Comparison of ENCODE assay signal across 6 cellular contexts in the genomic region with DNA sequence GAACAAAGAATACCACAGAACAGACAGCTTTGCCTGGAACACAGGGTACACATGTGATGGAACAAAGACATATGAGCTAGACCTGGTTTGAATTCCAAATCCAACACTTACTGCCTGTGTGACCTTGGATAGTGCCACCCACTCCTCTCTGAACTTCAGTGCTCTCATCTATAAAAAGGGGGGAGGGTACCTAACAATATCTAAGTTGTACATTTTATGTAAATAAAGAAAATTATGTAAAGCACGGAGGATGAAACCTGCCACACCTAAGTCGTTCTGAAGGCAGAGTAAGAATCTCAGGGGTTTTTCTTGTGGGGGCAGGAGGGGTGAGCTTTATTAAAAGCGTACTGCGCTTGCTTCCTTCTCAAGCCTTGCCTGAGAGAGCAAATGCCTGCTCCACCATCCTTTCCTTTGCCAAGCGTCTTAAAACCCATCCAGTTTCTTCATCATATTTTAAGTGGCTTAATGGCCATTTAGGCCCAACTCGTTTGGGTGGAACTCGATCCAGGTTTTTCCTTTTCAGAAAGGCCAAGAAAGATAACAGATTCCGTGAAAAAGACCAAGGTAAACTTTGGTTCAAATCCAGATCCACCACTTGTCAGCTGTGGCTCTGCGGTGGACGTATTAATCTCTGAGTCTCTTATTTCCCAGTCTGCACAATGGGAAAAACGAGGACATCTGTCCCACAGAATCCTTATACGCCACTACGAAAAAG. TPM values are rescaled to one million over a fixed set of nuclear protein-coding genes. Genes with fewer than 3 reads are reported as not detected.
A peak's percentile ranks its signal among the peaks of the same experiment; 100 is the strongest.
DNase-seq lines count a peak whose midpoint lies in the region; ATAC-seq and TF ChIP-seq lines count a peak whose summit lies in the region.

No MANE protein-coding gene starts in this region.

- H3K4me1 ChIP-seq in BE2C (peaks cover 6% of the 10 kb centered on the region; the same call in 1 of the 2 replicates), RWPE2 (ENCODE audit: insufficient read depth, poor library complexity, severe bottlenecking) (peaks cover 16% of the 10 kb centered on the region), iPS-18a (ENCODE audit: control insufficient read depth, low read depth, low read length) (peaks cover 4% of the 10 kb centered on the region), vagina (peaks cover 51% of the 10 kb centered on the region)

- H3K4me3 ChIP-seq in BE2C (ENCODE audit: low read depth, low read length) = peak overlapping the region; percentile 99
- peak overlapping the region; percentile 83 for H3K4me3 ChIP-seq in RWPE2 (ENCODE audit: severe bottlenecking)
- peak overlapping the region; percentile 94 for H3K4me3 ChIP-seq in iPS-18a (ENCODE audit: low read length)
- H3K4me3 ChIP-seq in vagina = peak overlapping the region; percentile 88 to 94

- peak overlapping the region; percentile 86 for H3K9ac ChIP-seq in iPS-18a (ENCODE audit: low read length)

- H3K36me3 ChIP-seq in BE2C (peaks cover 36% of the 10 kb centered on the region), RWPE2 (ENCODE audit: low read depth) (peaks cover 55% of the 10 kb centered on the region), iPS-18a (ENCODE audit: control insufficient read depth, low read depth, low read length) (peaks cover 22% of the 10 kb centered on the region), vagina (peaks cover 5 to 14% of the 10 kb centered on the region in 2 donors)

- DNase-seq in BE2C (no peak), RWPE2 (ENCODE audit: low spot score) (no peak), vagina (ENCODE audit: extremely low spot score in 2 of 2) (no peak), T1000 (lab: John Stamatoyannopoulos, UW) (no peak)

- ATAC-seq in RWPE2 (ENCODE audit: low read depth) (no peak), GM21529 (IDR thresholded peaks at IDR 0.05; ENCODE audit: unreplicated experiment) (no peak)

- intact Hi-C loops in vagina (cut with DNase I) = no loop called here

- H3K9me3 ChIP-seq in BE2C (no peaks in the 10 kb centered on the region), RWPE2 (ENCODE audit: severe bottlenecking) (peaks cover 8% of the 10 kb centered on the region), iPS-18a (ENCODE audit: control insufficient read depth, low read depth, low read length) (peaks cover 6% of the 10 kb centered on the region), vagina (no peaks in the 10 kb centered on the region)

- TF ChIP-seq POLR2A in vagina (IDR thresholded peaks at IDR 0.05) = no peak

- TF ChIP-seq CTCF in BE2C (IDR thresholded peaks at IDR 0.05; ENCODE audit: low read depth, low read length) = no peak
- TF ChIP-seq CTCF in RWPE2 (IDR thresholded peaks at IDR 0.05; ENCODE audit: poor library complexity, severe bottlenecking) = no peak
- TF ChIP-seq CTCF in vagina (IDR thresholded peaks at IDR 0.05) = no peak

- peak overlapping the region; percentile 47 for H3K27ac ChIP-seq in RWPE2 (ENCODE audit: poor library complexity, severe bottlenecking)
- H3K27ac ChIP-seq in iPS-18a (ENCODE audit: low read length) = no peak overlapping the region
- H3K27ac ChIP-seq in vagina = peak overlapping the region; percentile 94

- no peaks in the 10 kb centered on the region for H3K27me3 ChIP-seq in BE2C
- no peaks in the 10 kb centered on the region for H3K27me3 ChIP-seq in RWPE2 (ENCODE audit: insufficient read depth, poor library complexity, severe bottlenecking)
- H3K27me3 ChIP-seq in iPS-18a (ENCODE audit: control insufficient read depth, insufficient read depth, low read length) = no peaks in the 10 kb centered on the region
- no peaks in the 10 kb centered on the region for H3K27me3 ChIP-seq in vagina

RNA-seq across cellular contexts. Expression of a gene that starts 1.0 kb away (rescaled TPM):
- polyA plus RNA-seq in BE2C (2012; ENCODE audit: insufficient read depth, insufficient read length, low read depth) = 209 TPM
- total RNA-seq in vagina = 109 TPM

RNA-seq across cellular contexts. Expression of a gene that starts 1.1 kb away (rescaled TPM):
- polyA plus RNA-seq in BE2C (2012; ENCODE audit: insufficient read depth, insufficient read length, low read depth) = 23.1 TPM
- 18.9 TPM for total RNA-seq in vagina

RNA-seq across cellular contexts. Expression of a gene that starts 30.5 kb away (rescaled TPM):
- 9.5 TPM for polyA plus RNA-seq in BE2C (2012; ENCODE audit: insufficient read depth, insufficient read length, low read depth)
- 209 TPM for total RNA-seq in vagina

RNA-seq across cellular contexts. Expression of a gene that starts 49.4 kb away (rescaled TPM):
- polyA plus RNA-seq in BE2C (2012; ENCODE audit: insufficient read depth, insufficient read length, low read depth) = 69.4 TPM
- total RNA-seq in vagina = 171 TPM

RNA-seq across cellular contexts. Expression of a gene that starts 53.9 kb away (rescaled TPM):
- polyA plus RNA-seq in BE2C (2012; ENCODE audit: insufficient read depth, insufficient read length, low read depth) = 1.3 TPM
- 1.7 TPM for total RNA-seq in vagina
